ENCODE assay signal across 9 cellular contexts in the genomic region with DNA sequence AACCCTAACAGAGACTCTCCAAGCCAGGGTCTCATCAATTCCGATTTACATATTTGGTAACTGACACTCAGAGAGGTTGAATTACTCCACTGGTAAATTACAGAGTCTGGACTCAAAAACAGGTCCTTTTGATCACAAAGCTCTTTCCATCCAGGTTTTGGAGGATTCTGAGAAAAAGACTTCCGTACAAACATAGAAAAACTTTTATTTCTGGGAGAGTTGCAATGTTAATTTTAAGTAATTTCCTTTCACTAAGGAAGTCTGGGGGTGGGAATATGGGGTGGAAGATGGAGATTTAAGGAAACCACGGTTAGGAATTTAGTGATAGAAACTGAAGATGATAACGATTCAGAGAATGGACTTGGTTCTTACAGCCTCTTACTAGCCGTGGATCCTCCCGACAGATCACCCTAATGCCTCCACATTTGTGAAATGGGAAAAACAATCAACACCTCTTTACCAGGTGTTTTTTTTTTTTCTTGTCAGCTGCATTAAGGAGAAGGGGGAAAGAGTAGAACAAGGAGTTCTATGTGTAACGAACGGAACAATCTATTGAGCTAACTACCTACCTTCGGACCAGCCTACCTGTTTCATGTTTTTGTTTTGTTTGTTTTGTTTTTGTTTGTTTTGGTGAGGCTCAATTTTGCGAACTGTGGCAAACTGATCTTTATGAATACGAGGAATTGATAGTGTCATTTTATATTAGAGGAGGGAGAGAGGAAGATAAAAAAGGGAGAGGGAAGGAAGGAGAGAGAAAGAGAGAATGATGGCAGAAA. TPM values are rescaled to one million over a fixed set of nuclear protein-coding genes. Genes with fewer than 3 reads are reported as not detected.
DNase-seq lines count a peak whose midpoint lies in the region; ATAC-seq and TF ChIP-seq lines count a peak whose summit lies in the region.
"Had no signal": no experiment of that assay in that cellular context is flagged by ENCODE, and none has a peak within 500 bp of the region (broad histone marks: within the 10 kb centered on the region; RNA-seq: fewer than 3 reads in every experiment).

No MANE protein-coding gene starts in this region.

- CTCF ChIA-PET in CD4-positive, alpha-beta memory T cell (lab: Charles Lee; ENCODE audit: partially characterized antibody), result interaction anchor here (1.3 to 2.1 kb wide), 3 partner anchors 30 to 34 kb away, joined by 4 to 8 read pairs (median 4); no protein-coding TSS in a partner anchor
- CTCF ChIA-PET in SK-N-SH (lab: Yijun Ruan, JAX), result interaction anchor here (1.0 to 2.7 kb wide), 5 partner anchors 12 to 104 kb away, joined by 3 to 16 read pairs (median 5); no protein-coding TSS in a partner anchor

- peak overlapping the region in 1 of 7 donors; percentile 17 for H3K27ac Mint-ChIP-seq in CD4-positive, alpha-beta memory T cell
- H3K27ac Mint-ChIP-seq in activated naive CD8-positive, alpha-beta T cell treated with anti-CD3 and anti-CD28 coated beads, Interleukin-2, amount 50 U/mL, for 24 hours, result peak overlapping the region; percentile 43
- H3K27ac Mint-ChIP-seq in natural killer cell, result no peak overlapping the region

- no peaks in the 10 kb centered on the region for H3K36me3 Mint-ChIP-seq in CD4-positive, alpha-beta memory T cell
- H3K36me3 Mint-ChIP-seq in activated naive CD8-positive, alpha-beta T cell treated with anti-CD3 and anti-CD28 coated beads, Interleukin-2, amount 50 U/mL, for 24 hours (ENCODE audit: low read depth), result no peaks in the 10 kb centered on the region
- peaks cover 7% of the 10 kb centered on the region for H3K36me3 Mint-ChIP-seq in natural killer cell

- peaks cover 0 to 4% (median 0%) of the 10 kb centered on the region in 8 donors for H3K9me3 Mint-ChIP-seq in CD4-positive, alpha-beta memory T cell
- H3K9me3 Mint-ChIP-seq in activated naive CD8-positive, alpha-beta T cell treated with anti-CD3 and anti-CD28 coated beads, Interleukin-2, amount 50 U/mL, for 24 hours, result no peaks in the 10 kb centered on the region
- H3K9me3 Mint-ChIP-seq in natural killer cell, result no peaks in the 10 kb centered on the region

- no peaks in the 10 kb centered on the region for H3K79me2 ChIP-seq in SK-N-SH (ENCODE audit: insufficient read depth)

- H2AFZ ChIP-seq in SK-N-SH (ENCODE audit: low read depth), result no peak overlapping the region

- no peaks in the 10 kb centered on the region for H3K9me3 ChIP-seq in CD4-positive, alpha-beta memory T cell (ENCODE audit: control insufficient read depth in 1 of 2, low read length in 2 of 2)
- no peaks in the 10 kb centered on the region for H3K9me3 ChIP-seq in ES-I3 (ENCODE audit: control insufficient read depth, insufficient read depth, low read length)
- no peaks in the 10 kb centered on the region for H3K9me3 ChIP-seq in MG63
- no peaks in the 10 kb centered on the region for H3K9me3 ChIP-seq in SK-N-SH

- H3K36me3 ChIP-seq in CD4-positive, alpha-beta memory T cell (ENCODE audit: insufficient read depth, low read length), result no peaks in the 10 kb centered on the region
- no peaks in the 10 kb centered on the region for H3K36me3 ChIP-seq in ES-I3 (ENCODE audit: insufficient read depth, low read length)
- no peaks in the 10 kb centered on the region for H3K36me3 ChIP-seq in MG63
- H3K36me3 ChIP-seq in SK-N-SH (replicated peaks in 1 of 2; ENCODE audit: control insufficient read depth in 1 of 2, insufficient read depth in 2 of 2, low read length in 1 of 2), result no peaks in the 10 kb centered on the region

- no peak overlapping the region for H3K27ac ChIP-seq in CD4-positive, alpha-beta memory T cell (ENCODE audit: low read depth, low read length)
- no peak overlapping the region for H3K27ac ChIP-seq in SK-N-SH (ENCODE audit: low read depth in 2 of 2, low read length in 1 of 2)

- TF ChIP-seq CTCF in natural killer cell (IDR thresholded peaks at IDR 0.05) (no peak), SK-N-SH (IDR thresholded peaks at IDR 0.05) (no peak)

- H3F3A ChIP-seq in SK-N-SH (replicated peaks; ENCODE audit: insufficient read depth), result peaks cover 9% of the 10 kb centered on the region

- peaks cover 40 to 44% of the 10 kb centered on the region in 2 donors for H3K27me3 Mint-ChIP-seq in CD4-positive, alpha-beta memory T cell
- peaks cover 53% of the 10 kb centered on the region for H3K27me3 Mint-ChIP-seq in activated naive CD8-positive, alpha-beta T cell treated with anti-CD3 and anti-CD28 coated beads, Interleukin-2, amount 50 U/mL, for 24 hours
- H3K27me3 Mint-ChIP-seq in natural killer cell (ENCODE audit: low read depth in 2 of 2), result peaks cover 41 to 64% of the 10 kb centered on the region in 2 donors

- H3K4me2 ChIP-seq in SK-N-SH, result no peak overlapping the region

- no peak overlapping the region for H3K4me3 ChIP-seq in CD4-positive, alpha-beta memory T cell (ENCODE audit: low read length in 2 of 2)
- H3K4me3 ChIP-seq in MG63 (no peak overlapping the region), SK-N-SH (ENCODE audit: low read depth in 2 of 2, low read length in 1 of 2) (no peak overlapping the region)

- no peaks in the 10 kb centered on the region for H3K9me2 ChIP-seq in SK-N-SH

- no peaks in the 10 kb centered on the region for H4K20me1 ChIP-seq in SK-N-SH (ENCODE audit: insufficient read depth)

- peaks cover 29% of the 10 kb centered on the region for H3K4me1 ChIP-seq in CD4-positive, alpha-beta memory T cell (ENCODE audit: insufficient read depth, low read length)
- H3K4me1 ChIP-seq in ES-I3 (ENCODE audit: insufficient read depth, low read length) (peaks cover 26% of the 10 kb centered on the region), SK-N-SH (ENCODE audit: control insufficient read depth in 1 of 2, insufficient read depth in 2 of 2, low read depth in 1 of 2, low read length in 1 of 2) (peaks cover under 1 to 31% of the 10 kb centered on the region in 2 experiments; a peak in 3 of 4 replicates)

- intact Hi-C loops in CD4-positive, alpha-beta memory T cell (cut with micrococcal nuclease), result no loop called here
- intact Hi-C loops in natural killer cell (cut with micrococcal nuclease), result no loop called here

- peaks cover 45% of the 10 kb centered on the region for H3K27me3 ChIP-seq in CD4-positive, alpha-beta memory T cell (ENCODE audit: insufficient read depth, low read length)
- peaks cover 32% of the 10 kb centered on the region for H3K27me3 ChIP-seq in MG63
- no peaks in the 10 kb centered on the region for H3K27me3 ChIP-seq in SK-N-SH (ENCODE audit: insufficient read depth)

- no peak for ATAC-seq in activated naive CD8-positive, alpha-beta T cell treated with anti-CD3 and anti-CD28 coated beads, Interleukin-2, amount 50 U/mL, for 24 hours
- no peak for ATAC-seq in natural killer cell
- no peak for ATAC-seq in GM21737 (IDR thresholded peaks at IDR 0.05; ENCODE audit: unreplicated experiment)

- H3K9ac ChIP-seq in ES-I3 (ENCODE audit: low read depth, low read length) (peak overlapping the region; percentile 80; the same call in 1 of the 2 replicates), SK-N-SH (no peak overlapping the region)

- TF ChIP-seq RAD21 in SK-N-SH (IDR thresholded peaks at IDR 0.05; ENCODE audit: low read length), result no peak

- WGBS in SK-N-SH (ENCODE audit: low lambda C conversion rate), result 92% methylated on average over 11 of the region's 11 CpGs

- DNase-seq in CD4-positive, alpha-beta memory T cell, result no peak
- no peak for DNase-seq in activated naive CD8-positive, alpha-beta T cell treated with anti-CD3 and anti-CD28 coated beads, Interleukin-2, amount 50 U/mL, for 24 hours
- DNase-seq in natural killer cell (no peak), MG63 (no peak), SK-N-SH (no peak)
- DNase-seq: kidney had no signal

- POLR2A ChIA-PET in CD4-positive, alpha-beta memory T cell (lab: Charles Lee; ENCODE audit: partially characterized antibody), result interaction anchor here (0.9 kb wide), 1 partner anchor 30 kb away, joined by 4 read pairs; no protein-coding TSS in a partner anchor
- POLR2A ChIA-PET in SK-N-SH (lab: Yijun Ruan, JAX), result no interaction called here

- peaks cover 20 to 40% (median 27%) of the 10 kb centered on the region in 4 donors for H3K4me1 Mint-ChIP-seq in CD4-positive, alpha-beta memory T cell
- H3K4me1 Mint-ChIP-seq in activated naive CD8-positive, alpha-beta T cell treated with anti-CD3 and anti-CD28 coated beads, Interleukin-2, amount 50 U/mL, for 24 hours, result peaks cover 33% of the 10 kb centered on the region
- peaks cover 23 to 25% of the 10 kb centered on the region in 2 donors for H3K4me1 Mint-ChIP-seq in natural killer cell

- H3K4me3 Mint-ChIP-seq in CD4-positive, alpha-beta memory T cell, result peak overlapping the region; percentile 77 to 89 (median 84)
- H3K4me3 Mint-ChIP-seq in activated naive CD8-positive, alpha-beta T cell treated with anti-CD3 and anti-CD28 coated beads, Interleukin-2, amount 50 U/mL, for 24 hours, result peak overlapping the region; percentile 82
- H3K4me3 Mint-ChIP-seq in natural killer cell, result peak overlapping the region; percentile 61

- TF ChIP-seq EP300 in SK-N-SH (IDR thresholded peaks at IDR 0.05; ENCODE audit: borderline replicate concordance in 1 of 2, low read depth in 1 of 2, low read length in 1 of 2), result no peak

TF ChIP-seq in SK-N-SH, 30 proteins besides CTCF, POLR2A, EP300 and RAD21 (continues in another document):
- TF ChIP-seq SIN3A (IDR thresholded peaks at IDR 0.05; ENCODE audit: borderline replicate concordance, low read depth, low read length), result no peak
- TF ChIP-seq, protein P1, sequence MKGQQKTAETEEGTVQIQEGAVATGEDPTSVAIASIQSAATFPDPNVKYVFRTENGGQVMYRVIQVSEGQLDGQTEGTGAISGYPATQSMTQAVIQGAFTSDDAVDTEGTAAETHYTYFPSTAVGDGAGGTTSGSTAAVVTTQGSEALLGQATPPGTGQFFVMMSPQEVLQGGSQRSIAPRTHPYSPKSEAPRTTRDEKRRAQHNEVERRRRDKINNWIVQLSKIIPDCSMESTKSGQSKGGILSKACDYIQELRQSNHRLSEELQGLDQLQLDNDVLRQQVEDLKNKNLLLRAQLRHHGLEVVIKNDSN (IDR thresholded peaks at IDR 0.05; ENCODE audit: borderline replicate concordance, low read depth), result no peak
- TF ChIP-seq, protein P2, sequence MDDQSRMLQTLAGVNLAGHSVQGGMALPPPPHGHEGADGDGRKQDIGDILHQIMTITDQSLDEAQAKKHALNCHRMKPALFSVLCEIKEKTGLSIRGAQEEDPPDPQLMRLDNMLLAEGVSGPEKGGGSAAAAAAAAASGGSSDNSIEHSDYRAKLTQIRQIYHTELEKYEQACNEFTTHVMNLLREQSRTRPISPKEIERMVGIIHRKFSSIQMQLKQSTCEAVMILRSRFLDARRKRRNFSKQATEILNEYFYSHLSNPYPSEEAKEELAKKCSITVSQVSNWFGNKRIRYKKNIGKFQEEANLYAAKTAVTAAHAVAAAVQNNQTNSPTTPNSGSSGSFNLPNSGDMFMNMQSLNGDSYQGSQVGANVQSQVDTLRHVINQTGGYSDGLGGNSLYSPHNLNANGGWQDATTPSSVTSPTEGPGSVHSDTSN (IDR thresholded peaks at IDR 0.05), result no peak
- TF ChIP-seq NFIC (IDR thresholded peaks at IDR 0.05; ENCODE audit: borderline replicate concordance), result no peak

RNA-seq across cellular contexts. Expression of a gene that starts 1.7 kb away (rescaled TPM):
- total RNA-seq in CD4-positive, alpha-beta memory T cell, result not detected
- polyA plus RNA-seq in CD4-positive, alpha-beta memory T cell, result under 1 TPM in 1 of 2 donors, not detected in 1; 0.03 TPM
- total RNA-seq in natural killer cell, result under 1 TPM in 1 of 3 donors, not detected in 2; 0.35 TPM
- not detected in 2 replicates for total RNA-seq in MG63 (2014; rRNA removed; shearing (Covaris generic); ENCODE audit: low replicate concordance)
- 0.64 and 0.67 TPM in 2 replicates for polyA plus RNA-seq in SK-N-SH (2012; rRNA removed)
- polyA plus RNA-seq in SK-N-SH (2012; cell fraction: cytosol; rRNA removed), result 0.71 and 0.88 TPM in 2 replicates
- polyA plus RNA-seq in SK-N-SH (2012; cell fraction: nucleus; rRNA removed), result 3.3 and 7.6 TPM in 2 replicates
- total RNA-seq: bronchial epithelial cell had no signal
